ENCODE assay signal across 15 cellular contexts in the genomic region with DNA sequence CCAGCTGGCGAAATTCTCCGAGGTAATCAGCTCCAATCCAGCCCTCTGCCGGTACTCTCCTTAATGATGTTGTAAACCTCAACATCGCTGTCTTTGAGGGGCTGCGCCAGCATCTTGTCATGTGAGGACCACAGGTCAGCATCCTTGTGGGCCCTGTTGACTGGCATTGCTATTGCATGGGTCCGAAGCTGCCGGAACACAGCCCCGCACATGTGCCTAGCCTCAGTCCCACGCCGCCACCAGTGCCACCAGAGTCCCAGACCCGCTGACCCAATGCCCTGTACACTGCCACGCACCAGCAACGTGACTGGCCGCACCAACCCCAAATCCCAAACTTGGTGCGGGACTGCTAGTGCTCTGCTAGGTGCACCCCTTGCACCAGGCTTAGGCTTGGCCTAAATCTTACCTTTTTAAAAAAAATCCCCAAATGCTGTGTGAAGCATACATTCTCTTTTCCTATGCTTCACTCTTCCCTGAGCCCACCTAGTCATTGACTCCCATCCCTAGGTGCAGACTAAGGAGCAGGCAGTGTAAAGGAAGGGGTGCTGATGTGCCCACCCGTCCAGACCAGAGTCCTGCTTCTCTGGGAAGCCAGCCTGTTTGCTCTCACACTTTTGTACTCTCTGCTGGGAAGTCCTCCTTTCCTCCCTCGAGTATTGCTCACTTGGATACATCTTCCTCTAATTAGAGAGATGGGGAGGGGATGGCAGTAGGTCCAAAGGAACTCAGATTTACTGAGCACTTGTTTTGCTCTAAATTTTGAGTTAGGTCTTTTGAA.
DNase-seq lines count a peak whose midpoint lies in the region; ATAC-seq lines count a peak whose summit lies in the region.
"Had no signal": no experiment of that assay in that cellular context is flagged by ENCODE, and none has a peak within 500 bp of the region (broad histone marks: within the 10 kb centered on the region; RNA-seq: fewer than 3 reads in every experiment).

No MANE protein-coding gene starts in this region.

- no peak for ATAC-seq in effector memory CD8-positive, alpha-beta T cell (replicated peaks)

- H4K20me1 ChIP-seq in BLaER1 (no peaks in the 10 kb centered on the region), Karpas-422 (ENCODE audit: insufficient read depth, low read depth, low read length) (no peaks in the 10 kb centered on the region)

- H3K9me2 ChIP-seq in Karpas-422 (replicated peaks; ENCODE audit: insufficient read depth, low read length) = no peaks in the 10 kb centered on the region

- H3K27me3 Mint-ChIP-seq in effector memory CD8-positive, alpha-beta T cell = no peaks in the 10 kb centered on the region
- H3K27me3 Mint-ChIP-seq: CD8-positive, alpha-beta memory T cell had no signal

- H3K4me3 ChIP-seq in BLaER1 = no peak overlapping the region
- no peak overlapping the region for H3K4me3 ChIP-seq in Karpas-422 (ENCODE audit: low read length)
- H3K4me3 ChIP-seq: HAP-1 had no signal

- H3K4me1 Mint-ChIP-seq in effector memory CD8-positive, alpha-beta T cell (ENCODE audit: low read depth in 2 of 2) = peaks cover 20 to 31% of the 10 kb centered on the region in 2 donors

- H2AFZ ChIP-seq in Karpas-422 (ENCODE audit: low read length) = no peak overlapping the region

- H3K4me1 ChIP-seq in BLaER1 = peaks cover 58% of the 10 kb centered on the region
- peaks cover 45% of the 10 kb centered on the region for H3K4me1 ChIP-seq in Karpas-422 (ENCODE audit: low read length)
- H3K4me1 ChIP-seq: Caco-2 had no signal

- no peaks in the 10 kb centered on the region for H3K36me3 Mint-ChIP-seq in effector memory CD8-positive, alpha-beta T cell (ENCODE audit: insufficient read depth)

- no peaks in the 10 kb centered on the region for H3K27me3 ChIP-seq in BLaER1
- no peaks in the 10 kb centered on the region for H3K27me3 ChIP-seq in Karpas-422 (ENCODE audit: low read length)
- H3K27me3 ChIP-seq: BE2C had no signal

- H3K79me2 ChIP-seq in Karpas-422 (ENCODE audit: low read length) = peaks cover 23% of the 10 kb centered on the region

- H3K27ac ChIP-seq in BLaER1 (peak overlapping the region; percentile 59; the same call in 1 of the 2 replicates), Karpas-422 (ENCODE audit: low read length) (peak overlapping the region; percentile 56)

- no peaks in the 10 kb centered on the region for H3K9me3 Mint-ChIP-seq in effector memory CD8-positive, alpha-beta T cell
- H3K9me3 Mint-ChIP-seq: CD8-positive, alpha-beta memory T cell had no signal

- H3K9ac ChIP-seq in BLaER1 (no peak overlapping the region), Karpas-422 (ENCODE audit: low read length) (no peak overlapping the region)

- H3K27ac Mint-ChIP-seq in effector memory CD8-positive, alpha-beta T cell = peak overlapping the region; percentile 4 to 14

- H3K36me3 ChIP-seq in BLaER1 = peaks cover 16% of the 10 kb centered on the region
- no peaks in the 10 kb centered on the region for H3K36me3 ChIP-seq in Karpas-422 (ENCODE audit: insufficient read depth, low read length)
- H3K36me3 ChIP-seq: BE2C, HAP-1 had no signal

- no peak overlapping the region for H3K4me3 Mint-ChIP-seq in effector memory CD8-positive, alpha-beta T cell
- H3K4me3 Mint-ChIP-seq: CD8-positive, alpha-beta memory T cell had no signal

- no peak for DNase-seq in Karpas-422
- no peak for DNase-seq in effector memory CD8-positive, alpha-beta T cell
- DNase-seq in islet precursor cell = peak; percentile 46
- DNase-seq in SKM-1 treated with dmso at 0.1 percent for 144 hours (lab: John Stamatoyannopoulos, UW; ENCODE audit: unreplicated experiment) = no peak
- DNase-seq in germinal center (ENCODE audit: low spot score) = no peak
- no peak for DNase-seq in superior temporal gyrus (ENCODE audit: extremely low spot score)
- DNase-seq in activated naive CD4-positive, alpha-beta T cell (lab: John Stamatoyannopoulos, UW) = no peak
- DNase-seq: BE2C; Caco-2; CD8-positive, alpha-beta memory T cell; DND-41; GDM1; GOT3 had no signal

- H3K4me2 ChIP-seq in BLaER1 = peak overlapping the region; percentile 80
- no peak overlapping the region for H3K4me2 ChIP-seq in Karpas-422 (ENCODE audit: low read depth, low read length, poor library complexity, severe bottlenecking)

- peaks cover 5% of the 10 kb centered on the region for H3K9me3 ChIP-seq in BLaER1
- no peaks in the 10 kb centered on the region for H3K9me3 ChIP-seq in Karpas-422 (ENCODE audit: low read length)
- H3K9me3 ChIP-seq: BE2C, Caco-2, HAP-1 had no signal
